In genomic region chr2:8803658-8804379, GRCh38 we compare ENCODE assay signal across 8 cellular contexts. TPM values are rescaled to one million over a fixed set of nuclear protein-coding genes. Genes with fewer than 3 reads are reported as not detected.
A peak's percentile ranks its signal among the peaks of the same experiment; 100 is the strongest.
DNase-seq lines count a peak whose midpoint lies in the region; ATAC-seq and TF ChIP-seq lines count a peak whose summit lies in the region.

No MANE protein-coding gene starts in this region.

- intact Hi-C loops in sciatic nerve (cut with DNase I): no loop called here
- intact Hi-C loops in CD4-positive, alpha-beta memory T cell (cut with micrococcal nuclease): no loop called here

- H3K4me1 ChIP-seq in smooth muscle cell (ENCODE audit: low read depth): no peaks in the 10 kb centered on the region
- no peaks in the 10 kb centered on the region for H3K4me1 ChIP-seq in CD4-positive, alpha-beta memory T cell (ENCODE audit: insufficient read depth, low read length)

- H3K27ac ChIP-seq in epithelial cell of prostate: peak overlapping the region; percentile 55
- H3K27ac ChIP-seq in smooth muscle cell (ENCODE audit: low read depth): peak overlapping the region; percentile 74
- no peak overlapping the region for H3K27ac ChIP-seq in CD4-positive, alpha-beta memory T cell (ENCODE audit: low read depth, low read length)

- H3K9ac ChIP-seq in smooth muscle cell (ENCODE audit: low read depth): no peak overlapping the region

- H3K4me3 ChIP-seq in smooth muscle cell: no peak overlapping the region
- H3K4me3 ChIP-seq in CD4-positive, alpha-beta memory T cell (ENCODE audit: low read length in 2 of 2): no peak overlapping the region

- no peaks in the 10 kb centered on the region for H3K9me3 ChIP-seq in smooth muscle cell (replicated peaks; ENCODE audit: low read depth)
- H3K9me3 ChIP-seq in CD4-positive, alpha-beta memory T cell (ENCODE audit: control insufficient read depth in 1 of 2, low read length in 2 of 2): no peaks in the 10 kb centered on the region

- ATAC-seq in GM19395 (IDR thresholded peaks at IDR 0.05; ENCODE audit: unreplicated experiment): peak; percentile 99
- ATAC-seq in HG03378 (IDR thresholded peaks at IDR 0.05; ENCODE audit: unreplicated experiment): peak; percentile 98
- peak; percentile 78 for ATAC-seq in SK-N-SH treated with all-trans-retinoic acid at 6 μM for 48 hours
- no peak for ATAC-seq in sciatic nerve

- WGBS in smooth muscle cell (ENCODE audit: low lambda C conversion rate): 70% methylated on average over 3 of the region's 3 CpGs

- no peak for TF ChIP-seq CTCF in smooth muscle cell (IDR thresholded peaks at IDR 0.05; ENCODE audit: borderline replicate concordance, insufficient read depth, poor library complexity, severe bottlenecking)

- H3F3A ChIP-seq in smooth muscle cell (ENCODE audit: low read depth): no peaks in the 10 kb centered on the region

- H3K36me3 ChIP-seq in smooth muscle cell (ENCODE audit: low read depth): peaks cover 6% of the 10 kb centered on the region
- peaks cover 26% of the 10 kb centered on the region for H3K36me3 ChIP-seq in CD4-positive, alpha-beta memory T cell (ENCODE audit: insufficient read depth, low read length)

- H3K27ac Mint-ChIP-seq in CD4-positive, alpha-beta memory T cell: peak overlapping the region in 2 of 7 donors; percentile 30 to 47

- H3K9me3 Mint-ChIP-seq in CD4-positive, alpha-beta memory T cell: no peaks in the 10 kb centered on the region

- H4K20me1 ChIP-seq in smooth muscle cell (ENCODE audit: low read depth): peaks cover 9% of the 10 kb centered on the region

- peaks cover 0 to 12% (median under 1%) of the 10 kb centered on the region in 4 donors for H3K4me1 Mint-ChIP-seq in CD4-positive, alpha-beta memory T cell

- no peaks in the 10 kb centered on the region for H3K79me2 ChIP-seq in smooth muscle cell (ENCODE audit: low read depth)

- H3K36me3 Mint-ChIP-seq in CD4-positive, alpha-beta memory T cell: peaks cover 71 to 82% of the 10 kb centered on the region in 2 donors

- no peak overlapping the region for H3K4me3 Mint-ChIP-seq in CD4-positive, alpha-beta memory T cell

- CTCF ChIA-PET in CD4-positive, alpha-beta memory T cell (lab: Charles Lee; ENCODE audit: partially characterized antibody): interaction anchor here (1.5 kb wide), 1 partner anchor 17 kb away, joined by 3 read pairs; no protein-coding TSS in a partner anchor

- DNase-seq in DMS53 treated with DMSO at 0.1 percent for 48 hours (lab: John Stamatoyannopoulos, UW; ENCODE audit: unreplicated experiment) (peak; percentile 88), epithelial cell of prostate (ENCODE audit: low read depth, low spot score) (peak; percentile 96), smooth muscle cell (lab: John Stamatoyannopoulos, UW; ENCODE audit: unreplicated experiment) (no peak), sciatic nerve (ENCODE audit: low spot score) (no peak)
- DNase-seq in CD4-positive, alpha-beta memory T cell: no peak

- no peaks in the 10 kb centered on the region for H3K27me3 ChIP-seq in smooth muscle cell (ENCODE audit: low read depth)
- no peaks in the 10 kb centered on the region for H3K27me3 ChIP-seq in CD4-positive, alpha-beta memory T cell (ENCODE audit: insufficient read depth, low read length)

- POLR2A ChIA-PET in CD4-positive, alpha-beta memory T cell (lab: Charles Lee; ENCODE audit: partially characterized antibody): no interaction called here

- no peak overlapping the region for H2AFZ ChIP-seq in smooth muscle cell (ENCODE audit: low read depth)

- H3K27me3 Mint-ChIP-seq in CD4-positive, alpha-beta memory T cell: no peaks in the 10 kb centered on the region

- no peak overlapping the region for H3K4me2 ChIP-seq in smooth muscle cell

TF ChIP-seq in SK-N-SH treated with all-trans-retinoic acid at 6 μM for 48 hours, 23 proteins besides CTCF, POLR2A, EP300 and RAD21:
- TF ChIP-seq CREB5 (CRISPR knock-in tag; IDR thresholded peaks at IDR 0.05; ENCODE audit: low read depth) (0 out of 2 replicates have a peak, but pooled peaks have one; percentile 47), CSDC2 (CRISPR knock-in tag; IDR thresholded peaks at IDR 0.05) (0 out of 2 replicates have a peak, but pooled peaks have one; percentile 37), OSR1 (CRISPR knock-in tag; IDR thresholded peaks at IDR 0.05) (no peak), ZFP3 (CRISPR knock-in tag; IDR thresholded peaks at IDR 0.05) (peak; percentile 66; the same call in 1 of the 2 replicates), ZNF8 (CRISPR knock-in tag; IDR thresholded peaks at IDR 0.05) (no peak), SNAI2 (CRISPR knock-in tag; IDR thresholded peaks at IDR 0.05) (peak; percentile 12; the same call in 1 of the 2 replicates), ISL1 (CRISPR knock-in tag; IDR thresholded peaks at IDR 0.05) (peak; percentile 30; the same call in 1 of the 2 replicates)
TF ChIP-seq in SK-N-SH treated with all-trans-retinoic acid at 6 μM for 48 hours: peak in this region for 5.

RNA-seq across cellular contexts. Expression of gene KIDINS220, which starts 33.6 kb away (rescaled TPM):
- total RNA-seq in smooth muscle cell (54.9 and 55.3 TPM in 2 replicates), sciatic nerve (91.6 TPM)
- 17.8 and 22.3 TPM in 2 replicates for polyA plus RNA-seq in smooth muscle cell
- 10 to 100 TPM; 52.0 to 52.3 TPM for total RNA-seq in CD4-positive, alpha-beta memory T cell
- polyA plus RNA-seq in CD4-positive, alpha-beta memory T cell: 10 to 100 TPM; 15.0 to 27.5 TPM

Comparison
In these comparisons a context has a peak if more than half of its experiments do, and no peak if none do; other contexts are left out.
1. DNase-seq: peak in DMS53 treated with DMSO at 0.1 percent for 48 hours (single experiment) and epithelial cell of prostate (single experiment); none in smooth muscle cell (single experiment), sciatic nerve (single experiment) and CD4-positive, alpha-beta memory T cell (0 of 5).